1 cellular context compared by ENCODE assay signal in the genomic region with DNA sequence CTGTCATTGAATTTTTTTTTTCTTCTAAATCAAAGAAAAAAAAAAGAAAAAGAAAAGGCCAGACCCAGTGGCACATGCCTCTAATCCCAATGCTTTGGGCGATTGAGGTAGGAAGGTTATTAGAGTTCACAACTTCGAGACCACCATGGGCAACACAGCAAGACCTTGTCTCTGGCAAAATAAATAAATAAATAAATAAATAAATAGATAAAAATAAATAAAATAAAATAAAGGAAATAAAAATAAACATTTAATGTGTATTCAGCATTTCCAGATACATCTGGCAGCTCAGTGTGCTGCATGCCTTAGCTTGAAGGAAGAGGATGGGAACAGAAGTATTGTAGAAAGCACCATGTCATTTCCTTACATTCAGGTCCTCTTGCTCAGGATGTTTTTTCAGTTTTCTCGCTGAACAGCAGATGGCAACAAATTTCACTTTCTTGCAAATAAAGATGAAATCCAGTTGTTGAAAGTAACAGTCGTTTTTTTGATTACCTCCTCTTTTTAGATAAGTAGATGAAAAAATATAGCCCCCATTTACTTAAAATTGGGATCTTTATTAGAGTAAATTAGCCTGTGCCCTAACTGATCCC.
TF ChIP-seq lines count a peak whose summit lies in the region.

No MANE protein-coding gene starts in this region.

TF ChIP-seq in HepG2, 621 proteins besides CTCF, POLR2A, EP300 and RAD21 (continued from another document):
- TF ChIP-seq, protein P1, sequence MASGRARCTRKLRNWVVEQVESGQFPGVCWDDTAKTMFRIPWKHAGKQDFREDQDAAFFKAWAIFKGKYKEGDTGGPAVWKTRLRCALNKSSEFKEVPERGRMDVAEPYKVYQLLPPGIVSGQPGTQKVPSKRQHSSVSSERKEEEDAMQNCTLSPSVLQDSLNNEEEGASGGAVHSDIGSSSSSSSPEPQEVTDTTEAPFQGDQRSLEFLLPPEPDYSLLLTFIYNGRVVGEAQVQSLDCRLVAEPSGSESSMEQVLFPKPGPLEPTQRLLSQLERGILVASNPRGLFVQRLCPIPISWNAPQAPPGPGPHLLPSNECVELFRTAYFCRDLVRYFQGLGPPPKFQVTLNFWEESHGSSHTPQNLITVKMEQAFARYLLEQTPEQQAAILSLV (CRISPR knock-in tag; IDR thresholded peaks at IDR 0.05; ENCODE audit: borderline replicate concordance) = no peak
- TF ChIP-seq ZFP62 (CRISPR knock-in tag; IDR thresholded peaks at IDR 0.05) = no peak
- no peak for TF ChIP-seq ZBTB42 (CRISPR knock-in tag; IDR thresholded peaks at IDR 0.05)
- TF ChIP-seq ZBTB20 (CRISPR knock-in tag; IDR thresholded peaks at IDR 0.05; ENCODE audit: borderline replicate concordance, low read depth) = no peak
- no peak for TF ChIP-seq SCMH1 (CRISPR knock-in tag; IDR thresholded peaks at IDR 0.05; ENCODE audit: borderline replicate concordance)
- TF ChIP-seq ZNF17 (CRISPR knock-in tag; IDR thresholded peaks at IDR 0.05) = no peak
- no peak for TF ChIP-seq ASH2L (IDR thresholded peaks at IDR 0.05; ENCODE audit: insufficient read length, low read depth, low read length)
- no peak for TF ChIP-seq GLI4 (CRISPR knock-in tag; IDR thresholded peaks at IDR 0.05; ENCODE audit: borderline replicate concordance)
- TF ChIP-seq STAG1 (CRISPR knock-in tag; IDR thresholded peaks at IDR 0.05) = peak; percentile 38
- TF ChIP-seq, protein P2, sequence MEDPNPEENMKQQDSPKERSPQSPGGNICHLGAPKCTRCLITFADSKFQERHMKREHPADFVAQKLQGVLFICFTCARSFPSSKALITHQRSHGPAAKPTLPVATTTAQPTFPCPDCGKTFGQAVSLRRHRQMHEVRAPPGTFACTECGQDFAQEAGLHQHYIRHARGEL (CRISPR knock-in tag; IDR thresholded peaks at IDR 0.05) = peak; percentile 93; the same call in 1 of the 2 replicates
- TF ChIP-seq ZNF75D (CRISPR knock-in tag; IDR thresholded peaks at IDR 0.05; ENCODE audit: borderline replicate concordance) = no peak
- peak; percentile 62; the same call in 1 of the 2 replicates for TF ChIP-seq SMC3 (IDR thresholded peaks at IDR 0.05; ENCODE audit: low read length)
- no peak for TF ChIP-seq TOPORS (CRISPR knock-in tag; IDR thresholded peaks at IDR 0.05)
- TF ChIP-seq SRF (IDR thresholded peaks at IDR 0.05; ENCODE audit: low read depth, low read length) = no peak
- no peak for TF ChIP-seq PLRG1 (conservative IDR thresholded peaks at IDR 0.05)
- TF ChIP-seq, protein P3, sequence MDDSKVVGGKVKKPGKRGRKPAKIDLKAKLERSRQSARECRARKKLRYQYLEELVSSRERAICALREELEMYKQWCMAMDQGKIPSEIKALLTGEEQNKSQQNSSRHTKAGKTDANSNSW (CRISPR knock-in tag; IDR thresholded peaks at IDR 0.05; ENCODE audit: borderline replicate concordance) = no peak
- TF ChIP-seq ZNF468 (CRISPR knock-in tag; IDR thresholded peaks at IDR 0.05) = no peak
- no peak for TF ChIP-seq NCOA5 (CRISPR knock-in tag; IDR thresholded peaks at IDR 0.05)
- TF ChIP-seq IRF2 (CRISPR knock-in tag; IDR thresholded peaks at IDR 0.05) = no peak
